ENCODE assay signal across 21 cellular contexts in the genomic region with DNA sequence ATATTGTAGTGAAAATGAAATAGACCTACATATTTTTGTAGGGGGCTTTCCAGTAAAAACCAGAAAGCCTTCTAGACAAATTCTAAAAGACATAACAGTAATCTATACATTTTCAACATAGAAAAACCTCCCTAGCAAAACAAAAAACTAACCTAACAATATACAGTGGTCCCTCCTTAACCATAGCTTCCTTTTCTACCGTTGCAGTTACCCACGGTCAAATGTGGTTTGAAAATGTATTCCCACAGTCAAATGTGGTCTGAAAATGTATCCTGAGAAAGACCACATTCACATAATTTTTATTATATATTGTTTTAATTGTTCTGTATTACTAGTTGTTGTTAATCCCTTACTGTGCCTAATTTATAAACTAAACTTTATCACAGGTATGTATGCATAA.
"Had no signal": no experiment of that assay in that cellular context is flagged by ENCODE, and none has a peak within 500 bp of the region (broad histone marks: within the 10 kb centered on the region; RNA-seq: fewer than 3 reads in every experiment).

No MANE protein-coding gene starts in this region.

- DNase-seq: activated B cell treated with CpG ODN at 0.5 μM for 24 hours; activated CD4-positive, alpha-beta T cell treated with anti-CD3 and anti-CD28 coated beads for 36 hours; activated CD4-positive, alpha-beta T cell treated with anti-CD3 and anti-CD28 coated beads, Interleukin-2, amount 50 U/mL, for 48 hours; activated gamma-delta T cell; activated naive CD4-positive, alpha-beta T cell treated with anti-CD3 and anti-CD28 coated beads, Interleukin-2, amount 50 U/mL, for 16 hours; anterior cingulate cortex; heart right ventricle; midbrain; nephron progenitor cell; occipital lobe; stimulated activated CD4-positive, alpha-beta T cell treated with anti-CD3 and anti-CD28 coated beads, Interleukin-2, amount 100 ng/mL, for 48 hours; stimulated activated naive CD4-positive, alpha-beta T cell treated with Interleukin-2 at 50 U/mL for 16 hours; substantia nigra; SW 1271; T-helper 17 cell; thyroid gland; upper lobe of right lung had no signal

- H3K4me2 ChIP-seq: smooth muscle cell had no signal

- H3K36me3 ChIP-seq: thyroid gland, upper lobe of right lung had no signal

- H3K27ac Mint-ChIP-seq: activated CD4-positive, alpha-beta T cell treated with anti-CD3 and anti-CD28 coated beads for 36 hours; nephron progenitor cell; T-helper 17 cell had no signal

- H3K27me3 Mint-ChIP-seq: activated B cell treated with CpG ODN at 0.5 μM for 24 hours; activated CD4-positive, alpha-beta T cell treated with anti-CD3 and anti-CD28 coated beads for 36 hours; T-helper 17 cell had no signal

- H3K4me3 ChIP-seq: heart right ventricle, smooth muscle cell, thyroid gland, upper lobe of right lung had no signal

- H3K4me3 Mint-ChIP-seq: activated B cell treated with CpG ODN at 0.5 μM for 24 hours; activated CD4-positive, alpha-beta T cell treated with anti-CD3 and anti-CD28 coated beads for 36 hours; nephron progenitor cell; T-helper 17 cell had no signal

- ATAC-seq: sciatic nerve, T-helper 17 cell, upper lobe of right lung had no signal

- H3K9me3 Mint-ChIP-seq: activated B cell treated with CpG ODN at 0.5 μM for 24 hours, nephron progenitor cell had no signal

- H3K27ac ChIP-seq: thyroid gland, upper lobe of right lung had no signal

- H3K9me3 ChIP-seq: heart right ventricle, thyroid gland, upper lobe of right lung had no signal

- FAIRE-seq: endometrium, keratinocyte had no signal

- H3K27me3 ChIP-seq: heart right ventricle, thyroid gland, upper lobe of right lung had no signal
